ENCODE assay signal across 8 cellular contexts in the genomic region with DNA sequence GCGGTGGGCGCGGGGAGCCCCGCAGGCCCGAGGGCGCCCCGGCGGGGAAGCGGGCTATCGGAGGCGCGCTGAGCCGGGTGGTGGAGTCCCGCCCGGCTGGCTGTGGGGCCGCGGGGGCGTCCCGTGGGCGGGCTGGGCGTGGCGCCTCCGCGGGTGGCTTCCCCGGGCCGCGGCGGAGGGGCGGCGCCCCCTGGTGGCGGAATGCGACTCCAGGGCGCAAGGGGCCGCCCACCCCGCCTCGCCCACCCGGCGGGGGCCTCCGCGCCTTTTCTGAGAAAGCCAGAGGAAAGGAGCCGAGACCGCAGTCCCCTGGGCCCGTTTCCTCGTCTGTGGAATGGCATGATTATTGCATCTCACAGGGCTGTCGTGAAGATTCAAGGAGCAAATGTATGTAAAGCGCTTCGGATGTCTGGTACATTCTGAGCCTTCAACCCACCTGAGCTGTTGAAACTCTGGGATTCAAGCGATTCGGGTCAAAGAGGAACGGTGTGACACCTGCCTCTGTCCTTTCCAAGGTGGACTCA. TPM values are rescaled to one million over a fixed set of nuclear protein-coding genes. Genes with fewer than 3 reads are reported as not detected.
A peak's percentile ranks its signal among the peaks of the same experiment; 100 is the strongest.
DNase-seq lines count a peak whose midpoint lies in the region; ATAC-seq, FAIRE-seq and TF ChIP-seq lines count a peak whose summit lies in the region.

No MANE protein-coding gene starts in this region.

- H3K9me3 ChIP-seq in pancreas (no peaks in the 10 kb centered on the region), thymus (ENCODE audit: control insufficient read depth) (no peaks in the 10 kb centered on the region)

- FAIRE-seq in pancreas (lab: Jason Lieb, UNC) = no peak

- DNase-seq in DMS79 treated with DMSO at 0.1 percent for 48 hours (lab: John Stamatoyannopoulos, UW) = peak; percentile 49
- no peak for DNase-seq in DMS79 (lab: John Stamatoyannopoulos, UW)
- DNase-seq in OCI-M1 (lab: John Stamatoyannopoulos, UW) = peak; percentile 44
- peak; percentile 70 for DNase-seq in activated T-helper 9 cell treated with anti-CD3 and anti-CD28 coated beads, Interleukin-2, amount 50 U/mL, for 16 hours (ENCODE audit: low read depth)
- DNase-seq in germinal center (ENCODE audit: low spot score) = peak; percentile 89
- peak in 5 of 6 donors; percentile 37 to 90 (median 52) for DNase-seq in pancreas

- H3K4me1 ChIP-seq in pancreas (peaks cover 0 to 3% (median 0%) of the 10 kb centered on the region in 3 donors), thymus (ENCODE audit: control insufficient read depth, insufficient read depth, low read length) (peaks cover 5% of the 10 kb centered on the region)

- 2% methylated on average over 33 to 50 of the region's 50 CpGs for WGBS in pancreas, 2 donors
- WGBS in thymus = under 1% methylated on average over 50 of the region's 50 CpGs

- ATAC-seq in HG02798 (IDR thresholded peaks at IDR 0.05; ENCODE audit: poor library complexity, unreplicated experiment) = peak; percentile 89
- ATAC-seq in pancreas = peak; percentile 88 to 93 (median 90)

- peak; percentile 61 to 80 (median 74) for TF ChIP-seq CTCF in pancreas (IDR thresholded peaks at IDR 0.05)

- H3K36me3 ChIP-seq in pancreas = no peaks in the 10 kb centered on the region
- no peaks in the 10 kb centered on the region for H3K36me3 ChIP-seq in thymus (ENCODE audit: control insufficient read depth, insufficient read depth)

- H3K27me3 ChIP-seq in pancreas = no peaks in the 10 kb centered on the region
- no peaks in the 10 kb centered on the region for H3K27me3 ChIP-seq in thymus (ENCODE audit: control insufficient read depth, insufficient read depth)

- intact Hi-C loops in pancreas (cut with DNase I) = loop anchor here in 1 of 3 donors (5.0 kb wide), 1 partner anchor 105 kb away; no protein-coding TSS in a partner anchor

- peak overlapping the region; percentile 34 to 69 (median 56) for H3K4me3 ChIP-seq in pancreas
- peak overlapping the region; percentile 47 for H3K4me3 ChIP-seq in thymus (ENCODE audit: low read length)

- H3K27ac ChIP-seq in pancreas = no peak overlapping the region
- H3K27ac ChIP-seq in thymus (ENCODE audit: low read depth) = no peak overlapping the region

RNA-seq across cellular contexts. Expression of a gene that starts 31.9 kb away (rescaled TPM):
- 1 to 10 TPM; 1.8 to 9.2 (median 5.4) TPM for total RNA-seq in pancreas
- polyA plus RNA-seq in pancreas (1 to 10 TPM; 1.6 to 3.1 TPM), thymus (2.1 TPM)
